In genomic region chr2:113183264-113183663, GRCh38 we compare ENCODE assay signal across 26 cellular contexts. TPM values are rescaled to one million over a fixed set of nuclear protein-coding genes. Genes with fewer than 3 reads are reported as not detected.
DNase-seq lines count a peak whose midpoint lies in the region; ATAC-seq, FAIRE-seq and TF ChIP-seq lines count a peak whose summit lies in the region.
"Had no signal": no experiment of that assay in that cellular context is flagged by ENCODE, and none has a peak within 500 bp of the region (broad histone marks: within the 10 kb centered on the region; RNA-seq: fewer than 3 reads in every experiment).

No MANE protein-coding gene starts in this region.

- no peak for FAIRE-seq in GM12891 (lab: Jason Lieb, UNC)
- FAIRE-seq: pancreas had no signal

- TF ChIP-seq CTCF in chondrocyte (IDR thresholded peaks at IDR 0.05) = no peak

- peaks cover 24 to 26% of the 10 kb centered on the region in 2 donors for H3K36me3 Mint-ChIP-seq in activated T-cell treated with anti-CD3 and anti-CD28 coated beads, Interleukin-2, amount 50 U/mL, for 72 hours (ENCODE audit: insufficient read depth in 2 of 2)
- H3K36me3 Mint-ChIP-seq in activated T-cell treated with anti-CD3 and anti-CD28 coated beads, Interleukin-2, amount 50 U/mL, for 4 hours (ENCODE audit: insufficient read depth) = peaks cover 32% of the 10 kb centered on the region
- no peaks in the 10 kb centered on the region for H3K36me3 Mint-ChIP-seq in chondrocyte (ENCODE audit: low read depth)

- no peak for ATAC-seq in activated T-cell treated with anti-CD3 and anti-CD28 coated beads, Interleukin-2, amount 50 U/mL, for 72 hours (replicated peaks in 1 of 2)
- no peak for ATAC-seq in activated T-cell treated with anti-CD3 and anti-CD28 coated beads, Interleukin-2, amount 50 U/mL, for 4 hours
- no peak for ATAC-seq in GM19397 (IDR thresholded peaks at IDR 0.05; ENCODE audit: unreplicated experiment)
- ATAC-seq: esophagus mucosa, pancreas, upper lobe of right lung had no signal

- peak overlapping the region; percentile 61 for H3K27ac Mint-ChIP-seq in activated T-cell treated with anti-CD3 and anti-CD28 coated beads, Interleukin-2, amount 50 U/mL, for 72 hours
- no peak overlapping the region for H3K27ac Mint-ChIP-seq in chondrocyte (ENCODE audit: unreplicated experiment)
- H3K27ac Mint-ChIP-seq: endodermal cell, HFFc6 had no signal

- peaks cover 89% of the 10 kb centered on the region for H3K4me1 Mint-ChIP-seq in activated T-cell treated with anti-CD3 and anti-CD28 coated beads, Interleukin-2, amount 50 U/mL, for 72 hours (ENCODE audit: low read depth)
- peaks cover 86% of the 10 kb centered on the region for H3K4me1 Mint-ChIP-seq in activated T-cell treated with anti-CD3 and anti-CD28 coated beads, Interleukin-2, amount 50 U/mL, for 4 hours (ENCODE audit: low read depth)
- peaks cover 8% of the 10 kb centered on the region for H3K4me1 Mint-ChIP-seq in chondrocyte (ENCODE audit: low read depth)

- no peak for TF ChIP-seq POLR2A in GM12891 (IDR thresholded peaks at IDR 0.05; ENCODE audit: low read depth, low read length)

- no peaks in the 10 kb centered on the region for H3K9me3 Mint-ChIP-seq in activated T-cell treated with anti-CD3 and anti-CD28 coated beads, Interleukin-2, amount 50 U/mL, for 72 hours
- H3K9me3 Mint-ChIP-seq in activated T-cell treated with anti-CD3 and anti-CD28 coated beads, Interleukin-2, amount 50 U/mL, for 4 hours = no peaks in the 10 kb centered on the region
- no peaks in the 10 kb centered on the region for H3K9me3 Mint-ChIP-seq in chondrocyte (ENCODE audit: low read depth)
- H3K9me3 Mint-ChIP-seq: endodermal cell, HFFc6 had no signal

- no peaks in the 10 kb centered on the region for H3K27me3 Mint-ChIP-seq in activated T-cell treated with anti-CD3 and anti-CD28 coated beads, Interleukin-2, amount 50 U/mL, for 72 hours (ENCODE audit: low read depth)
- no peaks in the 10 kb centered on the region for H3K27me3 Mint-ChIP-seq in activated T-cell treated with anti-CD3 and anti-CD28 coated beads, Interleukin-2, amount 50 U/mL, for 4 hours (ENCODE audit: low read depth)
- H3K27me3 Mint-ChIP-seq in chondrocyte (ENCODE audit: low read depth) = no peaks in the 10 kb centered on the region

- intact Hi-C loops in posterior vena cava (cut with DNase I) = no loop called here

- DNase-seq in activated T-cell treated with anti-CD3 and anti-CD28 coated beads, Interleukin-2, amount 50 U/mL, for 72 hours = no peak
- no peak for DNase-seq in activated T-cell treated with anti-CD3 and anti-CD28 coated beads, Interleukin-2, amount 50 U/mL, for 4 hours
- DNase-seq in GM12891 (ENCODE audit: insufficient read length, low spot score) = no peak
- DNase-seq in chondrocyte (ENCODE audit: low spot score) = peak; percentile 59
- DNase-seq in posterior vena cava (ENCODE audit: low spot score) = peak; percentile 52
- no peak for DNase-seq in NCI-H748 (lab: John Stamatoyannopoulos, UW; ENCODE audit: unreplicated experiment)
- DNase-seq in HuH-7 (ENCODE audit: low spot score) = no peak
- DNase-seq: activated naive CD4-positive, alpha-beta T cell treated with Interleukin-2 at 50 U/mL for 16 hours; DND-41; endodermal cell; foreskin fibroblast; head of caudate nucleus; HFFc6; kidney glomerular epithelial cell; NCI-H146; NCI-H2171; pancreas; SK-N-SH; stimulated activated CD4-positive, alpha-beta T cell treated with anti-CD3 and anti-CD28 coated beads, Interleukin-2, amount 100 ng/mL, for 24 hours; substantia nigra had no signal

- no peak overlapping the region for H3K4me3 Mint-ChIP-seq in activated T-cell treated with anti-CD3 and anti-CD28 coated beads, Interleukin-2, amount 50 U/mL, for 72 hours
- no peak overlapping the region for H3K4me3 Mint-ChIP-seq in activated T-cell treated with anti-CD3 and anti-CD28 coated beads, Interleukin-2, amount 50 U/mL, for 4 hours
- no peak overlapping the region for H3K4me3 Mint-ChIP-seq in chondrocyte (ENCODE audit: unreplicated experiment)
- H3K4me3 Mint-ChIP-seq: endodermal cell, HFFc6 had no signal

TF ChIP-seq in GM12891, 5 proteins besides CTCF, POLR2A, EP300 and RAD21:
- 0 out of 2 replicates have a peak, but pooled peaks have one; percentile 13 for TF ChIP-seq POLR2AphosphoS5 (IDR thresholded peaks at IDR 0.05; ENCODE audit: low read depth, low read length)
- TF ChIP-seq TAF1 (IDR thresholded peaks at IDR 0.05; ENCODE audit: low read depth, low read length) = no peak

RNA-seq across cellular contexts. Expression of gene PSD4, which starts 9.5 kb away (rescaled TPM):
- total RNA-seq in activated T-cell treated with anti-CD3 and anti-CD28 coated beads, Interleukin-2, amount 50 U/mL, for 72 hours = 100 to 1,000 TPM; 174 to 200 TPM
- total RNA-seq in activated T-cell treated with anti-CD3 and anti-CD28 coated beads, Interleukin-2, amount 50 U/mL, for 4 hours = 100 to 1,000 TPM; 155 to 172 (median 164) TPM
- polyA plus RNA-seq in GM12891 (2012; ENCODE audit: low read depth, missing spikeins) = 57.5 TPM
- total RNA-seq in chondrocyte = 5.2 to 5.5 TPM (median 5.2 TPM) in 3 replicates
- total RNA-seq in posterior vena cava = 10 to 100 TPM in 1 of 2 donors, 1 to 10 TPM in 1; 5.8 to 10.5 TPM

RNA-seq across cellular contexts. Expression of gene IL1RN, which starts 55.9 kb away (rescaled TPM):
- 10 to 100 TPM; 18.5 to 44.3 TPM for total RNA-seq in activated T-cell treated with anti-CD3 and anti-CD28 coated beads, Interleukin-2, amount 50 U/mL, for 72 hours
- 1 to 10 TPM; 1.2 to 2.5 (median 1.8) TPM for total RNA-seq in activated T-cell treated with anti-CD3 and anti-CD28 coated beads, Interleukin-2, amount 50 U/mL, for 4 hours
- 0.08 TPM for polyA plus RNA-seq in GM12891 (2012; ENCODE audit: low read depth, missing spikeins)
- total RNA-seq in chondrocyte (not detected in 3 replicates), posterior vena cava (1 to 10 TPM; 1.7 to 3.0 TPM)
- total RNA-seq: cardiac muscle cell, endodermal cell, HFFc6, LHCN-M2 had no signal
- polyA plus RNA-seq: cardiac muscle cell, neural cell, SK-N-SH had no signal

Comparison
In these comparisons a context has a peak if more than half of its experiments do, and no peak if none do; other contexts are left out.
1. RNA of gene IL1RN, which starts 55.9 kb away (total RNA-seq): 18.5 to 44.3 TPM in activated T-cell treated with anti-CD3 and anti-CD28 coated beads, Interleukin-2, amount 50 U/mL, for 72 hours; 1.7 to 3.0 TPM in posterior vena cava, 1.2 to 2.5 TPM in activated T-cell treated with anti-CD3 and anti-CD28 coated beads, Interleukin-2, amount 50 U/mL, for 4 hours and not detected in chondrocyte; every median in the first group is over 4 times any median in the second.
2. DNase-seq: peak in chondrocyte (single experiment) and posterior vena cava (single experiment); none in activated T-cell treated with anti-CD3 and anti-CD28 coated beads, Interleukin-2, amount 50 U/mL, for 72 hours (0 of 2), activated T-cell treated with anti-CD3 and anti-CD28 coated beads, Interleukin-2, amount 50 U/mL, for 4 hours (single experiment), GM12891 (single experiment), NCI-H748 (single experiment) and HuH-7 (single experiment).
3. RNA of gene PSD4, which starts 9.5 kb away (total RNA-seq): 174 to 200 TPM in activated T-cell treated with anti-CD3 and anti-CD28 coated beads, Interleukin-2, amount 50 U/mL, for 72 hours and 155 to 172 TPM in activated T-cell treated with anti-CD3 and anti-CD28 coated beads, Interleukin-2, amount 50 U/mL, for 4 hours; 5.8 to 10.5 TPM in posterior vena cava and 5.2 to 5.5 TPM in chondrocyte; every median in the first group is over 10 times any median in the second.